In the genomic region with DNA sequence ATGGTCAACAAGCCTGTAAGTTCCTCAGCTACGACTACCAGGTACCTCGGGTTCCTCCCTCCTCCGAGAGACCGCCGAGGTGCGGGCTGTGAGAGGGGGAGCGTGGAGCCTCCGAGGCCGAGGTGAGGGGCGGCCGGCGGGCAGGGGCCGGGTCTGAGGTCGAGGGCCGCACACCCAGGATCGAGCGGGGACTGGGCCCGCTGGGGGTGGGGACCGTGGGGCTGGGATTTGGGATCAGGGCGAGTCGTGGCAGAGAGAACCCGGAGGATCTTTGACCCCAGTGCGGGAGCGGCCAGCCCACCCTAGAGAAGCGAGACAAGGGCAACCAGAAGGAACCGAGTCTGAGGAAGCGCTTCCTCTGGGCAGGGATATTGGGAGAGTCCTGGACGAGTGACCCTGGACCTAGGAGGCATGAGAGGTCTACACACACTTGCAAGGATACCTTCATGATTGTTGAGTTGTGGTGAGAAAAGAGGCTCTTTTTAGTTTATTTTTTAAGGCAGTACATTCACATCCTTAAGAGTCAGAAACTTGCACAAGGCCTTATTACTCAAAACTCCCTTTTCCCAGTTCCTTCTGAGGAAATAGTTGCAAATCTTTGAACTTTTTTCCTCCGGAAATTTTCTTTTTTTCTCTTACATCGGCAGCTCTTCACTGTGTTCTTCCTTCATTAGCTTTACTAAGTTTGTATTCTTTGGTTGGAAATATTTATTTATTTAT, we compare ENCODE assay signal across 1 cellular context.
TF ChIP-seq lines count a peak whose summit lies in the region.

No MANE protein-coding gene starts in this region.

TF ChIP-seq in HepG2, 621 proteins besides CTCF, POLR2A, EP300 and RAD21 (continued from another document):
- TF ChIP-seq, protein P1, sequence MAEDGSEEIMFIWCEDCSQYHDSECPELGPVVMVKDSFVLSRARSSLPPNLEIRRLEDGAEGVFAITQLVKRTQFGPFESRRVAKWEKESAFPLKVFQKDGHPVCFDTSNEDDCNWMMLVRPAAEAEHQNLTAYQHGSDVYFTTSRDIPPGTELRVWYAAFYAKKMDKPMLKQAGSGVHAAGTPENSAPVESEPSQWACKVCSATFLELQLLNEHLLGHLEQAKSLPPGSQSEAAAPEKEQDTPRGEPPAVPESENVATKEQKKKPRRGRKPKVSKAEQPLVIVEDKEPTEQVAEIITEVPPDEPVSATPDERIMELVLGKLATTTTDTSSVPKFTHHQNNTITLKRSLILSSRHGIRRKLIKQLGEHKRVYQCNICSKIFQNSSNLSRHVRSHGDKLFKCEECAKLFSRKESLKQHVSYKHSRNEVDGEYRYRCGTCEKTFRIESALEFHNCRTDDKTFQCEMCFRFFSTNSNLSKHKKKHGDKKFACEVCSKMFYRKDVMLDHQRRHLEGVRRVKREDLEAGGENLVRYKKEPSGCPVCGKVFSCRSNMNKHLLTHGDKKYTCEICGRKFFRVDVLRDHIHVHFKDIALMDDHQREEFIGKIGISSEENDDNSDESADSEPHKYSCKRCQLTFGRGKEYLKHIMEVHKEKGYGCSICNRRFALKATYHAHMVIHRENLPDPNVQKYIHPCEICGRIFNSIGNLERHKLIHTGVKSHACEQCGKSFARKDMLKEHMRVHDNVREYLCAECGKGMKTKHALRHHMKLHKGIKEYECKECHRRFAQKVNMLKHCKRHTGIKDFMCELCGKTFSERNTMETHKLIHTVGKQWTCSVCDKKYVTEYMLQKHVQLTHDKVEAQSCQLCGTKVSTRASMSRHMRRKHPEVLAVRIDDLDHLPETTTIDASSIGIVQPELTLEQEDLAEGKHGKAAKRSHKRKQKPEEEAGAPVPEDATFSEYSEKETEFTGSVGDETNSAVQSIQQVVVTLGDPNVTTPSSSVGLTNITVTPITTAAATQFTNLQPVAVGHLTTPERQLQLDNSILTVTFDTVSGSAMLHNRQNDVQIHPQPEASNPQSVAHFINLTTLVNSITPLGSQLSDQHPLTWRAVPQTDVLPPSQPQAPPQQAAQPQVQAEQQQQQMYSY (CRISPR knock-in tag; IDR thresholded peaks at IDR 0.05): no peak
- TF ChIP-seq, protein P2, sequence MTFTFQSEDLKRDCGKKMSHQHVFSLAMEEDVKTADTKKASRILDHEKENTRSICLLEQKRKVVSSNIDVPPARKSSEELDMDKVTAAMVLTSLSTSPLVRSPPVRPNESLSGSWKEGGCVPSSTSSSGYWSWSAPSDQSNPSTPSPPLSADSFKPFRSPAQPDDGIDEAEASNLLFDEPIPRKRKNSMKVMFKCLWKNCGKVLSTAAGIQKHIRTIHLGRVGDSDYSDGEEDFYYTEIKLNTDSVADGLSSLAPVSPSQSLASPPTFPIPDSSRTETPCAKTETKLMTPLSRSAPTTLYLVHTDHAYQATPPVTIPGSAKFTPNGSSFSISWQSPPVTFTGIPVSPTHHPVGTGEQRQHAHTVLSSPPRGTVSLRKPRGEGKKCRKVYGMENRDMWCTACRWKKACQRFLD (CRISPR knock-in tag; IDR thresholded peaks at IDR 0.05; ENCODE audit: borderline replicate concordance): 0 out of 2 replicates have a peak, but pooled peaks have one; percentile 12
- 0 out of 2 replicates have a peak, but pooled peaks have one; percentile 3 for TF ChIP-seq FOXK1 (CRISPR knock-in tag; IDR thresholded peaks at IDR 0.05; ENCODE audit: borderline replicate concordance, low read depth)
- 0 out of 2 replicates have a peak, but pooled peaks have one; percentile 1 for TF ChIP-seq MTA1 (CRISPR knock-in tag; IDR thresholded peaks at IDR 0.05; ENCODE audit: borderline replicate concordance)
- TF ChIP-seq WIZ (CRISPR knock-in tag; IDR thresholded peaks at IDR 0.05): peak; percentile 23
- TF ChIP-seq SNAI1 (CRISPR knock-in tag; IDR thresholded peaks at IDR 0.05; ENCODE audit: borderline replicate concordance): 0 out of 2 replicates have a peak, but pooled peaks have one; percentile 12
- 0 out of 2 replicates have a peak, but pooled peaks have one; percentile 5 for TF ChIP-seq ZNF263 (CRISPR knock-in tag; IDR thresholded peaks at IDR 0.05)
- 0 out of 2 replicates have a peak, but pooled peaks have one; percentile 0 for TF ChIP-seq KAT7 (CRISPR knock-in tag; IDR thresholded peaks at IDR 0.05; ENCODE audit: borderline replicate concordance)
- TF ChIP-seq, protein P3, sequence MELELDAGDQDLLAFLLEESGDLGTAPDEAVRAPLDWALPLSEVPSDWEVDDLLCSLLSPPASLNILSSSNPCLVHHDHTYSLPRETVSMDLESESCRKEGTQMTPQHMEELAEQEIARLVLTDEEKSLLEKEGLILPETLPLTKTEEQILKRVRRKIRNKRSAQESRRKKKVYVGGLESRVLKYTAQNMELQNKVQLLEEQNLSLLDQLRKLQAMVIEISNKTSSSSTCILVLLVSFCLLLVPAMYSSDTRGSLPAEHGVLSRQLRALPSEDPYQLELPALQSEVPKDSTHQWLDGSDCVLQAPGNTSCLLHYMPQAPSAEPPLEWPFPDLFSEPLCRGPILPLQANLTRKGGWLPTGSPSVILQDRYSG (CRISPR knock-in tag; IDR thresholded peaks at IDR 0.05): 0 out of 2 replicates have a peak, but pooled peaks have one; percentile 8
- no peak for TF ChIP-seq MIER2 (CRISPR knock-in tag; IDR thresholded peaks at IDR 0.05)
- TF ChIP-seq AHR (CRISPR knock-in tag; IDR thresholded peaks at IDR 0.05): 0 out of 2 replicates have a peak, but pooled peaks have one; percentile 12
- TF ChIP-seq, protein P4, sequence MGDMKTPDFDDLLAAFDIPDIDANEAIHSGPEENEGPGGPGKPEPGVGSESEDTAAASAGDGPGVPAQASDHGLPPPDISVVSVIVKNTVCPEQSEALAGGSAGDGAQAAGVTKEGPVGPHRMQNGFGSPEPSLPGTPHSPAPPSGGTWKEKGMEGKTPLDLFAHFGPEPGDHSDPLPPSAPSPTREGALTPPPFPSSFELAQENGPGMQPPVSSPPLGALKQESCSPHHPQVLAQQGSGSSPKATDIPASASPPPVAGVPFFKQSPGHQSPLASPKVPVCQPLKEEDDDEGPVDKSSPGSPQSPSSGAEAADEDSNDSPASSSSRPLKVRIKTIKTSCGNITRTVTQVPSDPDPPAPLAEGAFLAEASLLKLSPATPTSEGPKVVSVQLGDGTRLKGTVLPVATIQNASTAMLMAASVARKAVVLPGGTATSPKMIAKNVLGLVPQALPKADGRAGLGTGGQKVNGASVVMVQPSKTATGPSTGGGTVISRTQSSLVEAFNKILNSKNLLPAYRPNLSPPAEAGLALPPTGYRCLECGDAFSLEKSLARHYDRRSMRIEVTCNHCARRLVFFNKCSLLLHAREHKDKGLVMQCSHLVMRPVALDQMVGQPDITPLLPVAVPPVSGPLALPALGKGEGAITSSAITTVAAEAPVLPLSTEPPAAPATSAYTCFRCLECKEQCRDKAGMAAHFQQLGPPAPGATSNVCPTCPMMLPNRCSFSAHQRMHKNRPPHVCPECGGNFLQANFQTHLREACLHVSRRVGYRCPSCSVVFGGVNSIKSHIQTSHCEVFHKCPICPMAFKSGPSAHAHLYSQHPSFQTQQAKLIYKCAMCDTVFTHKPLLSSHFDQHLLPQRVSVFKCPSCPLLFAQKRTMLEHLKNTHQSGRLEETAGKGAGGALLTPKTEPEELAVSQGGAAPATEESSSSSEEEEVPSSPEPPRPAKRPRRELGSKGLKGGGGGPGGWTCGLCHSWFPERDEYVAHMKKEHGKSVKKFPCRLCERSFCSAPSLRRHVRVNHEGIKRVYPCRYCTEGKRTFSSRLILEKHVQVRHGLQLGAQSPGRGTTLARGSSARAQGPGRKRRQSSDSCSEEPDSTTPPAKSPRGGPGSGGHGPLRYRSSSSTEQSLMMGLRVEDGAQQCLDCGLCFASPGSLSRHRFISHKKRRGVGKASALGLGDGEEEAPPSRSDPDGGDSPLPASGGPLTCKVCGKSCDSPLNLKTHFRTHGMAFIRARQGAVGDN (CRISPR knock-in tag; IDR thresholded peaks at IDR 0.05): 0 out of 2 replicates have a peak, but pooled peaks have one; percentile 6
- 0 out of 2 replicates have a peak, but pooled peaks have one; percentile 4 for TF ChIP-seq RFX1 (IDR thresholded peaks at IDR 0.05)
- TF ChIP-seq TCF7 (IDR thresholded peaks at IDR 0.05; ENCODE audit: low read depth): no peak
- TF ChIP-seq, protein P5, sequence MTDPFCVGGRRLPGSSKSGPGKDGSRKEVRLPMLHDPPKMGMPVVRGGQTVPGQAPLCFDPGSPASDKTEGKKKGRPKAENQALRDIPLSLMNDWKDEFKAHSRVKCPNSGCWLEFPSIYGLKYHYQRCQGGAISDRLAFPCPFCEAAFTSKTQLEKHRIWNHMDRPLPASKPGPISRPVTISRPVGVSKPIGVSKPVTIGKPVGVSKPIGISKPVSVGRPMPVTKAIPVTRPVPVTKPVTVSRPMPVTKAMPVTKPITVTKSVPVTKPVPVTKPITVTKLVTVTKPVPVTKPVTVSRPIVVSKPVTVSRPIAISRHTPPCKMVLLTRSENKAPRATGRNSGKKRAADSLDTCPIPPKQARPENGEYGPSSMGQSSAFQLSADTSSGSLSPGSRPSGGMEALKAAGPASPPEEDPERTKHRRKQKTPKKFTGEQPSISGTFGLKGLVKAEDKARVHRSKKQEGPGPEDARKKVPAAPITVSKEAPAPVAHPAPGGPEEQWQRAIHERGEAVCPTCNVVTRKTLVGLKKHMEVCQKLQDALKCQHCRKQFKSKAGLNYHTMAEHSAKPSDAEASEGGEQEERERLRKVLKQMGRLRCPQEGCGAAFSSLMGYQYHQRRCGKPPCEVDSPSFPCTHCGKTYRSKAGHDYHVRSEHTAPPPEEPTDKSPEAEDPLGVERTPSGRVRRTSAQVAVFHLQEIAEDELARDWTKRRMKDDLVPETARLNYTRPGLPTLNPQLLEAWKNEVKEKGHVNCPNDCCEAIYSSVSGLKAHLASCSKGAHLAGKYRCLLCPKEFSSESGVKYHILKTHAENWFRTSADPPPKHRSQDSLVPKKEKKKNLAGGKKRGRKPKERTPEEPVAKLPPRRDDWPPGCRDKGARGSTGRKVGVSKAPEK (CRISPR knock-in tag; IDR thresholded peaks at IDR 0.05; ENCODE audit: borderline replicate concordance): no peak
- 0 out of 2 replicates have a peak, but pooled peaks have one; percentile 37 for TF ChIP-seq SP4 (CRISPR knock-in tag; IDR thresholded peaks at IDR 0.05)
- TF ChIP-seq ZNF761 (CRISPR knock-in tag; conservative IDR thresholded peaks at IDR 0.05): peak; percentile 2; the same call in 1 of the 2 replicates
- TF ChIP-seq U2AF1 (optimal IDR thresholded peaks at IDR 0.05; ENCODE audit: low read depth, low read length): no peak
- TF ChIP-seq SALL2 (CRISPR knock-in tag; IDR thresholded peaks at IDR 0.05): no peak
- no peak for TF ChIP-seq ZNF224 (CRISPR knock-in tag; IDR thresholded peaks at IDR 0.05)
- TF ChIP-seq TBX2 (CRISPR knock-in tag; IDR thresholded peaks at IDR 0.05; ENCODE audit: borderline replicate concordance): peak; percentile 1; the same call in 1 of the 2 replicates
- TF ChIP-seq, protein P6, sequence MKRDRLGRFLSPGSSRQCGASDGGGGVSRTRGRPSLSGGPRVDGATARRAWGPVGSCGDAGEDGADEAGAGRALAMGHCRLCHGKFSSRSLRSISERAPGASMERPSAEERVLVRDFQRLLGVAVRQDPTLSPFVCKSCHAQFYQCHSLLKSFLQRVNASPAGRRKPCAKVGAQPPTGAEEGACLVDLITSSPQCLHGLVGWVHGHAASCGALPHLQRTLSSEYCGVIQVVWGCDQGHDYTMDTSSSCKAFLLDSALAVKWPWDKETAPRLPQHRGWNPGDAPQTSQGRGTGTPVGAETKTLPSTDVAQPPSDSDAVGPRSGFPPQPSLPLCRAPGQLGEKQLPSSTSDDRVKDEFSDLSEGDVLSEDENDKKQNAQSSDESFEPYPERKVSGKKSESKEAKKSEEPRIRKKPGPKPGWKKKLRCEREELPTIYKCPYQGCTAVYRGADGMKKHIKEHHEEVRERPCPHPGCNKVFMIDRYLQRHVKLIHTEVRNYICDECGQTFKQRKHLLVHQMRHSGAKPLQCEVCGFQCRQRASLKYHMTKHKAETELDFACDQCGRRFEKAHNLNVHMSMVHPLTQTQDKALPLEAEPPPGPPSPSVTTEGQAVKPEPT (CRISPR knock-in tag; IDR thresholded peaks at IDR 0.05; ENCODE audit: low read depth): 0 out of 2 replicates have a peak, but pooled peaks have one; percentile 6
- TF ChIP-seq TGIF2 (CRISPR knock-in tag; IDR thresholded peaks at IDR 0.05): no peak
- no peak for TF ChIP-seq HNRNPUL1 (IDR thresholded peaks at IDR 0.05; ENCODE audit: low read depth, low read length)
- TF ChIP-seq ZNF136 (CRISPR knock-in tag; IDR thresholded peaks at IDR 0.05; ENCODE audit: low read depth): 0 out of 2 replicates have a peak, but pooled peaks have one; percentile 15
- TF ChIP-seq, protein P7, sequence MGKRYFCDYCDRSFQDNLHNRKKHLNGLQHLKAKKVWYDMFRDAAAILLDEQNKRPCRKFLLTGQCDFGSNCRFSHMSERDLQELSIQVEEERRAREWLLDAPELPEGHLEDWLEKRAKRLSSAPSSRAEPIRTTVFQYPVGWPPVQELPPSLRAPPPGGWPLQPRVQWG (CRISPR knock-in tag; IDR thresholded peaks at IDR 0.05; ENCODE audit: borderline replicate concordance, low read depth): no peak
- peak; percentile 1; the same call in 1 of the 2 replicates for TF ChIP-seq ZNF501 (CRISPR knock-in tag; IDR thresholded peaks at IDR 0.05)
- TF ChIP-seq TAF1 (CRISPR knock-in tag; IDR thresholded peaks at IDR 0.05): no peak
- 0 out of 2 replicates have a peak, but pooled peaks have one; percentile 2 for TF ChIP-seq PAWR (CRISPR knock-in tag; IDR thresholded peaks at IDR 0.05; ENCODE audit: borderline replicate concordance)
- no peak for TF ChIP-seq NPAS2 (CRISPR knock-in tag; IDR thresholded peaks at IDR 0.05; ENCODE audit: borderline replicate concordance)
- TF ChIP-seq, protein P8, sequence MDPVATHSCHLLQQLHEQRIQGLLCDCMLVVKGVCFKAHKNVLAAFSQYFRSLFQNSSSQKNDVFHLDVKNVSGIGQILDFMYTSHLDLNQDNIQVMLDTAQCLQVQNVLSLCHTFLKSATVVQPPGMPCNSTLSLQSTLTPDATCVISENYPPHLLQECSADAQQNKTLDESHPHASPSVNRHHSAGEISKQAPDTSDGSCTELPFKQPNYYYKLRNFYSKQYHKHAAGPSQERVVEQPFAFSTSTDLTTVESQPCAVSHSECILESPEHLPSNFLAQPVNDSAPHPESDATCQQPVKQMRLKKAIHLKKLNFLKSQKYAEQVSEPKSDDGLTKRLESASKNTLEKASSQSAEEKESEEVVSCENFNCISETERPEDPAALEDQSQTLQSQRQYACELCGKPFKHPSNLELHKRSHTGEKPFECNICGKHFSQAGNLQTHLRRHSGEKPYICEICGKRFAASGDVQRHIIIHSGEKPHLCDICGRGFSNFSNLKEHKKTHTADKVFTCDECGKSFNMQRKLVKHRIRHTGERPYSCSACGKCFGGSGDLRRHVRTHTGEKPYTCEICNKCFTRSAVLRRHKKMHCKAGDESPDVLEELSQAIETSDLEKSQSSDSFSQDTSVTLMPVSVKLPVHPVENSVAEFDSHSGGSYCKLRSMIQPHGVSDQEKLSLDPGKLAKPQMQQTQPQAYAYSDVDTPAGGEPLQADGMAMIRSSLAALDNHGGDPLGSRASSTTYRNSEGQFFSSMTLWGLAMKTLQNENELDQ (CRISPR knock-in tag; IDR thresholded peaks at IDR 0.05; ENCODE audit: borderline replicate concordance): no peak
- TF ChIP-seq, protein P9, sequence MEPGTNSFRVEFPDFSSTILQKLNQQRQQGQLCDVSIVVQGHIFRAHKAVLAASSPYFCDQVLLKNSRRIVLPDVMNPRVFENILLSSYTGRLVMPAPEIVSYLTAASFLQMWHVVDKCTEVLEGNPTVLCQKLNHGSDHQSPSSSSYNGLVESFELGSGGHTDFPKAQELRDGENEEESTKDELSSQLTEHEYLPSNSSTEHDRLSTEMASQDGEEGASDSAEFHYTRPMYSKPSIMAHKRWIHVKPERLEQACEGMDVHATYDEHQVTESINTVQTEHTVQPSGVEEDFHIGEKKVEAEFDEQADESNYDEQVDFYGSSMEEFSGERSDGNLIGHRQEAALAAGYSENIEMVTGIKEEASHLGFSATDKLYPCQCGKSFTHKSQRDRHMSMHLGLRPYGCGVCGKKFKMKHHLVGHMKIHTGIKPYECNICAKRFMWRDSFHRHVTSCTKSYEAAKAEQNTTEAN (CRISPR knock-in tag; conservative IDR thresholded peaks at IDR 0.05): no peak
- peak; percentile 4; the same call in 1 of the 2 replicates for TF ChIP-seq ARHGAP35 (CRISPR knock-in tag; IDR thresholded peaks at IDR 0.05; ENCODE audit: borderline replicate concordance)
- no peak for TF ChIP-seq CHCHD3 (CRISPR knock-in tag; IDR thresholded peaks at IDR 0.05)
- no peak for TF ChIP-seq NCOA1 (CRISPR knock-in tag; IDR thresholded peaks at IDR 0.05)
